In genomic region chr15:44662478-44663409, GRCh38 we compare ENCODE assay signal across 1 cellular context.
TF ChIP-seq lines count a peak whose summit lies in the region.

No MANE protein-coding gene starts in this region.

TF ChIP-seq in GM12878, 131 proteins besides CTCF, POLR2A, EP300 and RAD21 (continued from another document and continues in another):
- no peak for TF ChIP-seq CREB1 (IDR thresholded peaks at IDR 0.05; ENCODE audit: low read depth)
- no peak; the same call in 1 of the 2 replicates for TF ChIP-seq RB1 (IDR thresholded peaks at IDR 0.05; ENCODE audit: borderline replicate concordance)
- TF ChIP-seq KAT2A (conservative IDR thresholded peaks at IDR 0.05; ENCODE audit: control insufficient read depth, low read depth, low read length): no peak
- no peak for TF ChIP-seq SREBF1 (IDR thresholded peaks at IDR 0.05; ENCODE audit: low read length)
- no peak for TF ChIP-seq DPF2 (IDR thresholded peaks at IDR 0.05)
- no peak for TF ChIP-seq MTA2 (IDR thresholded peaks at IDR 0.05; ENCODE audit: low read depth)
- peak; percentile 87 for TF ChIP-seq POLR2AphosphoS5 (IDR thresholded peaks at IDR 0.05; ENCODE audit: low read length)
- TF ChIP-seq RELA (IDR thresholded peaks at IDR 0.05; ENCODE audit: borderline replicate concordance, partially characterized antibody): no peak
- no peak for TF ChIP-seq USF1 (IDR thresholded peaks at IDR 0.05; ENCODE audit: borderline replicate concordance, extremely low read length, insufficient read depth, low read depth, low read length)
- no peak for TF ChIP-seq PRDM15 (CRISPR knock-in tag; IDR thresholded peaks at IDR 0.05)
- no peak for TF ChIP-seq SUZ12 (IDR thresholded peaks at IDR 0.05; ENCODE audit: unreplicated experiment)
- no peak for TF ChIP-seq NFIC (IDR thresholded peaks at IDR 0.05; ENCODE audit: low read depth, low read length)
- no peak for TF ChIP-seq SREBF2 (IDR thresholded peaks at IDR 0.05; ENCODE audit: low read length)
- TF ChIP-seq CHD4 (IDR thresholded peaks at IDR 0.05): no peak
- no peak; a peak in 1 of 4 replicates for TF ChIP-seq ETV6 (conservative IDR thresholded peaks at IDR 0.05 in 1 of 2, IDR thresholded peaks at IDR 0.05 in 1 of 2; ENCODE audit: borderline replicate concordance in 1 of 2, low read depth in 1 of 2)
- no peak for TF ChIP-seq SPI1 (IDR thresholded peaks at IDR 0.05; ENCODE audit: borderline replicate concordance, insufficient read depth, low read depth, low read length)
- no peak; the same call in 1 of the 2 replicates for TF ChIP-seq HDGF (IDR thresholded peaks at IDR 0.05)
- TF ChIP-seq POU2F2 (IDR thresholded peaks at IDR 0.05; ENCODE audit: borderline replicate concordance, low read depth, low read length): peak; percentile 58; the same call in 1 of the 3 replicates
- TF ChIP-seq HDAC2 (IDR thresholded peaks at IDR 0.05): no peak
- TF ChIP-seq ASH2L (IDR thresholded peaks at IDR 0.05; ENCODE audit: borderline replicate concordance, low read depth): no peak
- no peak for TF ChIP-seq STAT3 (IDR thresholded peaks at IDR 0.05; ENCODE audit: low read depth, low read length)
- peak; percentile 16 for TF ChIP-seq SKIL (IDR thresholded peaks at IDR 0.05; ENCODE audit: low read depth, poor library complexity, severe bottlenecking)
- TF ChIP-seq MAX (IDR thresholded peaks at IDR 0.05; ENCODE audit: low read depth, low read length): no peak; the same call in 1 of the 2 replicates
- TF ChIP-seq TCF3 (IDR thresholded peaks at IDR 0.05; ENCODE audit: borderline replicate concordance, insufficient read depth, low read depth, low read length): peak; percentile 70; the same call in 1 of the 2 replicates
- no peak for TF ChIP-seq ZBTB11 (CRISPR knock-in tag; IDR thresholded peaks at IDR 0.05)
- no peak for TF ChIP-seq STAT1 (conservative IDR thresholded peaks at IDR 0.05)
- 0 out of 2 replicates have a peak, but pooled peaks have one; percentile 32 for TF ChIP-seq CREM (IDR thresholded peaks at IDR 0.05; ENCODE audit: low read depth)
- no peak for TF ChIP-seq ZNF687 (IDR thresholded peaks at IDR 0.05)
- TF ChIP-seq TCF12 (IDR thresholded peaks at IDR 0.05; ENCODE audit: low read depth, low read length): peak; percentile 70; the same call in 1 of the 2 replicates
- no peak for TF ChIP-seq NFYA (IDR thresholded peaks at IDR 0.05; ENCODE audit: borderline replicate concordance, low read depth, low read length)
- TF ChIP-seq ZNF274 (IDR thresholded peaks at IDR 0.05; ENCODE audit: insufficient read depth, insufficient read length): no peak
- no peak for TF ChIP-seq FOXM1 (IDR thresholded peaks at IDR 0.05; ENCODE audit: low read depth, low read length)
- TF ChIP-seq MXI1 (IDR thresholded peaks at IDR 0.05; ENCODE audit: low read depth, low read length): peak; percentile 84
- TF ChIP-seq HSF1 (IDR thresholded peaks at IDR 0.05; ENCODE audit: low read depth, low read length): no peak
- no peak for TF ChIP-seq IRF4 (IDR thresholded peaks at IDR 0.05; ENCODE audit: low read depth, low read length)
- TF ChIP-seq KLF5 (IDR thresholded peaks at IDR 0.05; ENCODE audit: partially characterized antibody): no peak
- no peak for TF ChIP-seq NR2F1 (conservative IDR thresholded peaks at IDR 0.05)
- no peak for TF ChIP-seq EZH2 (IDR thresholded peaks at IDR 0.05; ENCODE audit: borderline replicate concordance, control insufficient read depth, low read depth, low read length)
- TF ChIP-seq CBX5 (IDR thresholded peaks at IDR 0.05; ENCODE audit: low read depth): 0 out of 2 replicates have a peak, but pooled peaks have one; percentile 43
- TF ChIP-seq MYB (IDR thresholded peaks at IDR 0.05; ENCODE audit: borderline replicate concordance, low read depth, low read length): no peak
- TF ChIP-seq SUPT20H (IDR thresholded peaks at IDR 0.05; ENCODE audit: borderline replicate concordance, control insufficient read depth, low read depth, low read length): no peak
- no peak for TF ChIP-seq PBX3 (IDR thresholded peaks at IDR 0.05; ENCODE audit: insufficient replicate concordance, low read depth, low read length)
- no peak for TF ChIP-seq MLLT1 (IDR thresholded peaks at IDR 0.05)
